18 cellular contexts compared by ENCODE assay signal in genomic region chr11:71212871-71213559, GRCh38. TPM values are rescaled to one million over a fixed set of nuclear protein-coding genes. Genes with fewer than 3 reads are reported as not detected.
DNase-seq lines count a peak whose midpoint lies in the region; ATAC-seq and TF ChIP-seq lines count a peak whose summit lies in the region.
"Had no signal": no experiment of that assay in that cellular context is flagged by ENCODE, and none has a peak within 500 bp of the region (broad histone marks: within the 10 kb centered on the region; RNA-seq: fewer than 3 reads in every experiment).

No MANE protein-coding gene starts in this region.

- H3F3A ChIP-seq in GM23248 (ENCODE audit: insufficient read depth): no peaks in the 10 kb centered on the region

- H3K9me2 ChIP-seq in GM23248 (ENCODE audit: insufficient read depth): no peaks in the 10 kb centered on the region

- no peak overlapping the region for H3K9ac ChIP-seq in GM23248

- no peaks in the 10 kb centered on the region for H3K9me3 Mint-ChIP-seq in chondrocyte (ENCODE audit: low read depth)
- no peaks in the 10 kb centered on the region for H3K9me3 Mint-ChIP-seq in osteocyte (ENCODE audit: unreplicated experiment)
- peaks cover 0 to 6% (median 0%) of the 10 kb centered on the region in 7 donors for H3K9me3 Mint-ChIP-seq in CD14-positive monocyte
- H3K9me3 Mint-ChIP-seq: activated CD4-positive, alpha-beta T cell treated with anti-CD3 and anti-CD28 coated beads, Interleukin-2, amount 10 ng/mL, durations not matched to agents 7 days and 5 days; CD8-positive, alpha-beta memory T cell; stimulated activated memory B cell treated with anti-CD40 and anti-IgM and Interleukin-4, amounts not matched to agents 10 μg/mL and 1 μg/mL and 100 μg/mL, for 72 hours had no signal

- ATAC-seq in right cardiac atrium: peak; percentile 35 to 59
- ATAC-seq: stimulated activated memory B cell treated with anti-CD40 and anti-IgM and Interleukin-4, amounts not matched to agents 10 μg/mL and 1 μg/mL and 100 μg/mL, for 72 hours had no signal

- in situ Hi-C loops in GM23248 (cut with MboI) (no loop called here), KBM-7 (cut with MboI; ENCODE audit: low pct_unique_long_range_greater_than_20kb, low sequenced_read_pairs) (no loop called here)

- 16 to 21% methylated on average over 8 to 10 of the region's 10 CpGs for WGBS in GM23248 (ENCODE audit: low coverage in 1 of 2, low lambda C conversion rate in 2 of 2, missing lambda C conversion rate in 2 of 2), 2 experiments
- WGBS in right cardiac atrium: 50% methylated on average over 10 of the region's 10 CpGs
- 47% methylated on average over 10 of the region's 10 CpGs for WGBS in prostate gland

- peaks cover 6% of the 10 kb centered on the region; the same call in 1 of the 2 replicates for H3K27me3 ChIP-seq in GM23248 (replicated peaks; ENCODE audit: insufficient read depth)
- no peaks in the 10 kb centered on the region for H3K27me3 ChIP-seq in right cardiac atrium (ENCODE audit: control insufficient read depth, insufficient read depth)
- no peaks in the 10 kb centered on the region for H3K27me3 ChIP-seq in prostate gland (replicated peaks; ENCODE audit: insufficient read depth)
- H3K27me3 ChIP-seq: ascending aorta had no signal

- H3K4me1 Mint-ChIP-seq in chondrocyte (ENCODE audit: low read depth) (no peaks in the 10 kb centered on the region), osteocyte (ENCODE audit: unreplicated experiment) (no peaks in the 10 kb centered on the region), CD14-positive monocyte (no peaks in the 10 kb centered on the region)
- H3K4me1 Mint-ChIP-seq: activated CD4-positive, alpha-beta T cell treated with anti-CD3 and anti-CD28 coated beads, Interleukin-2, amount 10 ng/mL, durations not matched to agents 7 days and 5 days; CD8-positive, alpha-beta memory T cell; naive B cell; stimulated activated memory B cell treated with anti-CD40 and anti-IgM and Interleukin-4, amounts not matched to agents 10 μg/mL and 1 μg/mL and 100 μg/mL, for 72 hours had no signal

- H3K27ac ChIP-seq in GM23248 (no peak overlapping the region), right cardiac atrium (ENCODE audit: low read length) (no peak overlapping the region), prostate gland (no peak overlapping the region)
- H3K27ac ChIP-seq: ascending aorta, lower lobe of right lung had no signal

- no peaks in the 10 kb centered on the region for H3K36me3 ChIP-seq in GM23248 (ENCODE audit: low read depth)
- no peaks in the 10 kb centered on the region for H3K36me3 ChIP-seq in prostate gland
- H3K36me3 ChIP-seq: ascending aorta, lower lobe of right lung had no signal

- no peak for TF ChIP-seq POLR2A in prostate gland (IDR thresholded peaks at IDR 0.05)

- H3K9me3 ChIP-seq in GM23248 (ENCODE audit: low read depth): no peaks in the 10 kb centered on the region
- no peaks in the 10 kb centered on the region for H3K9me3 ChIP-seq in right cardiac atrium (ENCODE audit: control insufficient read depth, low read length)
- no peaks in the 10 kb centered on the region for H3K9me3 ChIP-seq in prostate gland
- H3K9me3 ChIP-seq: ascending aorta, lower lobe of right lung had no signal

- H3K27me3 Mint-ChIP-seq in chondrocyte (ENCODE audit: low read depth): peaks cover 44% of the 10 kb centered on the region
- H3K27me3 Mint-ChIP-seq in osteocyte (ENCODE audit: unreplicated experiment): peaks cover 10% of the 10 kb centered on the region
- peaks cover 2 to 11% (median 3%) of the 10 kb centered on the region in 3 donors for H3K27me3 Mint-ChIP-seq in CD14-positive monocyte (ENCODE audit: low read depth in 3 of 3)
- H3K27me3 Mint-ChIP-seq: activated CD4-positive, alpha-beta T cell treated with anti-CD3 and anti-CD28 coated beads, Interleukin-2, amount 10 ng/mL, durations not matched to agents 7 days and 5 days had no signal

- H3K4me3 ChIP-seq in GM23248 (no peak overlapping the region), right cardiac atrium (ENCODE audit: low read length) (no peak overlapping the region), skeletal muscle cell (ENCODE audit: low read depth, low read length) (no peak overlapping the region), prostate gland (no peak overlapping the region)
- H3K4me3 ChIP-seq: ascending aorta, lower lobe of right lung had no signal

- intact Hi-C loops in right cardiac atrium (cut with DNase I) (no loop called here), prostate gland (cut with DNase I) (no loop called here), CD14-positive monocyte (cut with micrococcal nuclease) (no loop called here)

- no peak overlapping the region for H3K4me3 Mint-ChIP-seq in chondrocyte (ENCODE audit: unreplicated experiment)
- no peak overlapping the region for H3K4me3 Mint-ChIP-seq in osteocyte (ENCODE audit: unreplicated experiment)
- H3K4me3 Mint-ChIP-seq in CD14-positive monocyte: no peak overlapping the region
- H3K4me3 Mint-ChIP-seq: activated CD4-positive, alpha-beta T cell treated with anti-CD3 and anti-CD28 coated beads, Interleukin-2, amount 10 ng/mL, durations not matched to agents 7 days and 5 days; CD8-positive, alpha-beta memory T cell; naive B cell; stimulated activated memory B cell treated with anti-CD40 and anti-IgM and Interleukin-4, amounts not matched to agents 10 μg/mL and 1 μg/mL and 100 μg/mL, for 72 hours had no signal

- H2AFZ ChIP-seq in GM23248: no peak overlapping the region

- no peaks in the 10 kb centered on the region for H3K79me2 ChIP-seq in GM23248 (ENCODE audit: insufficient read depth)

- no peak overlapping the region for H3K27ac Mint-ChIP-seq in chondrocyte (ENCODE audit: unreplicated experiment)
- H3K27ac Mint-ChIP-seq in osteocyte (ENCODE audit: unreplicated experiment): no peak overlapping the region
- no peak overlapping the region for H3K27ac Mint-ChIP-seq in CD14-positive monocyte
- H3K27ac Mint-ChIP-seq: activated CD4-positive, alpha-beta T cell treated with anti-CD3 and anti-CD28 coated beads, Interleukin-2, amount 10 ng/mL, durations not matched to agents 7 days and 5 days; naive B cell; stimulated activated memory B cell treated with anti-CD40 and anti-IgM and Interleukin-4, amounts not matched to agents 10 μg/mL and 1 μg/mL and 100 μg/mL, for 72 hours had no signal

- DNase-seq in GM23248 (peak; percentile 33), chondrocyte (ENCODE audit: low spot score) (peak; percentile 41), right cardiac atrium (no peak), skeletal muscle cell (ENCODE audit: low read depth) (peak; percentile 10), KBM-7 (no peak), prostate gland (ENCODE audit: low spot score) (no peak), osteocyte (ENCODE audit: extremely low spot score, unreplicated experiment) (no peak), CD14-positive monocyte (ENCODE audit: low spot score) (no peak)
- DNase-seq: activated CD4-positive, alpha-beta T cell treated with anti-CD3 and anti-CD28 coated beads, Interleukin-2, amount 10 ng/mL, durations not matched to agents 7 days and 5 days; CD8-positive, alpha-beta memory T cell; DMS79; lower lobe of right lung; naive B cell; NCI-H2081; NCI-H510A treated with DMSO at 0.1 percent for 48 hours; trophoblast cell had no signal

- TF ChIP-seq CTCF in chondrocyte (IDR thresholded peaks at IDR 0.05) (no peak), prostate gland (IDR thresholded peaks at IDR 0.05) (no peak), osteocyte (IDR thresholded peaks at IDR 0.05) (no peak), CD14-positive monocyte (IDR thresholded peaks at IDR 0.05) (no peak)

- no peaks in the 10 kb centered on the region for H4K20me1 ChIP-seq in GM23248 (ENCODE audit: insufficient read depth)

- H3K4me2 ChIP-seq in GM23248 (ENCODE audit: unreplicated experiment): no peak overlapping the region

- no peaks in the 10 kb centered on the region for H3K36me3 Mint-ChIP-seq in chondrocyte (ENCODE audit: low read depth)
- H3K36me3 Mint-ChIP-seq in osteocyte (ENCODE audit: unreplicated experiment): no peaks in the 10 kb centered on the region
- no peaks in the 10 kb centered on the region for H3K36me3 Mint-ChIP-seq in CD14-positive monocyte
- H3K36me3 Mint-ChIP-seq: CD8-positive, alpha-beta memory T cell; naive B cell; stimulated activated memory B cell treated with anti-CD40 and anti-IgM and Interleukin-4, amounts not matched to agents 10 μg/mL and 1 μg/mL and 100 μg/mL, for 72 hours had no signal

- H3K4me1 ChIP-seq in GM23248 (ENCODE audit: insufficient read depth): no peaks in the 10 kb centered on the region
- H3K4me1 ChIP-seq in right cardiac atrium (ENCODE audit: control insufficient read depth, insufficient read depth, low read length): no peaks in the 10 kb centered on the region
- H3K4me1 ChIP-seq in prostate gland (replicated peaks): no peaks in the 10 kb centered on the region
- H3K4me1 ChIP-seq: ascending aorta, lower lobe of right lung had no signal

RNA-seq across cellular contexts. Expression of gene SHANK2, which starts 39.4 kb away (rescaled TPM):
- total RNA-seq in GM23248 (2014; rRNA removed; shearing (Covaris generic)): 0.22 and 3.9 TPM in 2 replicates
- polyA plus RNA-seq in GM23248 (2016; fragmentation: Nextera tagmentation; extraction: Ambion mirVana) (0.30 TPM in 1 of 2 replicates, not detected in the other), right cardiac atrium (0.23 TPM), CD14-positive monocyte (not detected)
- total RNA-seq in chondrocyte (0.53 to 1.6 TPM (median 0.97 TPM) in 3 replicates), right cardiac atrium (under 1 TPM; 0.03 to 0.26 (median 0.13) TPM), prostate gland (10 to 100 TPM; 43.5 to 46.4 TPM), osteocyte (0.03 and 0.16 TPM in 2 replicates)
- total RNA-seq: activated CD4-positive, alpha-beta T cell treated with anti-CD3 and anti-CD28 coated beads, Interleukin-2, amount 10 ng/mL, durations not matched to agents 7 days and 5 days; CD8-positive, alpha-beta memory T cell had no signal
- polyA plus RNA-seq: CD8-positive, alpha-beta memory T cell had no signal

Comparison
In these comparisons a context has a peak if more than half of its experiments do, and no peak if none do; other contexts are left out.
1. DNase-seq: peak in GM23248 (single experiment), chondrocyte (single experiment) and skeletal muscle cell (single experiment); none in right cardiac atrium (0 of 3), KBM-7 (single experiment), prostate gland (single experiment), osteocyte (single experiment) and CD14-positive monocyte (single experiment).